Comparison of ENCODE assay signal across 1 cellular context in genomic region chr12:133129368-133130037, GRCh38.
TF ChIP-seq lines count a peak whose summit lies in the region.

No MANE protein-coding gene starts in this region.

TF ChIP-seq in SK-N-SH, 30 proteins besides CTCF, POLR2A, EP300 and RAD21:
- TF ChIP-seq EZH2phosphoT487 (IDR thresholded peaks at IDR 0.05; ENCODE audit: borderline replicate concordance, low read depth) (no peak), REST (IDR thresholded peaks at IDR 0.05; ENCODE audit: low read depth, low read length) (peak; percentile 76), FOSL2 (IDR thresholded peaks at IDR 0.05; ENCODE audit: borderline replicate concordance, low read depth) (no peak)
TF ChIP-seq in SK-N-SH: peak in this region for 1.
